10 cellular contexts compared by ENCODE assay signal in the genomic region with DNA sequence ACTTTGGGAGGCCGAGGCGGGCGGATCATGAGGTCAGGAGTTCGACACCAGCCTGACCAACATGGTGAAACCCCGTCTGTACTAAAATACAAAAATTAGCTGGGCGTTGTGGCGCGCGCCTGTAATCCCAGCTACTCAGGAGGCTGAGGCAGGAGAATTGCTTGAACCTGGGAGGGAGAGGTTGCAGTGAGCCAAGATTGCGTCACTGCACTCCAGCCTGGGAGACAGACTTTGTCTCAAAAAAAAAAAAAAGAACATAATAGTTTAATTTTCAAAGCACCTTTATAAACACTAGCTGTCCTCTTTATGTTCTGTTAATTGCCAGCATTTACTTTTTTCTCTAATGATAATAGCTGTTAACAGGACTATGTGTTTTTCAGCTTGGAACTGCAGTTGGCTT. TPM values are rescaled to one million over a fixed set of nuclear protein-coding genes. Genes with fewer than 3 reads are reported as not detected.
"Had no signal": no experiment of that assay in that cellular context is flagged by ENCODE, and none has a peak within 500 bp of the region (broad histone marks: within the 10 kb centered on the region; RNA-seq: fewer than 3 reads in every experiment).

No MANE protein-coding gene starts in this region.

RNA-seq across cellular contexts. Expression of a gene that starts 15.9 kb away (rescaled TPM):
- total RNA-seq: activated CD4-positive, alpha-beta T cell treated with anti-CD3 and anti-CD28 coated beads for 36 hours; activated CD8-positive, alpha-beta T cell treated with anti-CD3 and anti-CD28 coated beads, Interleukin-2, amount 10 ng/mL, durations not matched to agents 7 days and 5 days; activated naive CD8-positive, alpha-beta T cell treated with anti-CD3 and anti-CD28 coated beads, Interleukin-2, amount 10 ng/mL, durations not matched to agents 7 days and 5 days; ascending aorta; breast epithelium; NCI-H460; PC-9; Right ventricle myocardium inferior; T-helper 17 cell had no signal
- polyA plus RNA-seq: adipose tissue had no signal
